Comparison of ENCODE assay signal across 2 cellular contexts in genomic region chr17:750431-751037, GRCh38.
TF ChIP-seq lines count a peak whose summit lies in the region.

No MANE protein-coding gene starts in this region.

TF ChIP-seq in SK-N-SH, 30 proteins besides CTCF, POLR2A, EP300 and RAD21:
- TF ChIP-seq TEAD4 (IDR thresholded peaks at IDR 0.05; ENCODE audit: borderline replicate concordance, insufficient read depth) (no peak), JUND (IDR thresholded peaks at IDR 0.05) (no peak), FOXM1 (IDR thresholded peaks at IDR 0.05; ENCODE audit: low read depth) (no peak), RFX5 (IDR thresholded peaks at IDR 0.05; ENCODE audit: low read length) (no peak), ELF1 (IDR thresholded peaks at IDR 0.05) (no peak), YY1 (IDR thresholded peaks at IDR 0.05; ENCODE audit: low read depth) (no peak), MAX (IDR thresholded peaks at IDR 0.05; ENCODE audit: low read depth) (no peak), REST (IDR thresholded peaks at IDR 0.05; ENCODE audit: low read depth, low read length) (no peak), FOSL2 (IDR thresholded peaks at IDR 0.05; ENCODE audit: borderline replicate concordance, low read depth) (no peak), RCOR1 (IDR thresholded peaks at IDR 0.05; ENCODE audit: low read length) (no peak), GABPA (IDR thresholded peaks at IDR 0.05; ENCODE audit: low read depth) (no peak), TCF12 (IDR thresholded peaks at IDR 0.05) (no peak), TAF1 (IDR thresholded peaks at IDR 0.05; ENCODE audit: borderline replicate concordance, low read depth, low read length) (no peak), SIN3A (IDR thresholded peaks at IDR 0.05; ENCODE audit: borderline replicate concordance, low read depth, low read length) (no peak), USF2 (IDR thresholded peaks at IDR 0.05; ENCODE audit: borderline replicate concordance, low read depth, low read length) (no peak), EZH2phosphoT487 (IDR thresholded peaks at IDR 0.05; ENCODE audit: borderline replicate concordance, low read depth) (no peak), FOXJ3 (CRISPR knock-in tag; IDR thresholded peaks at IDR 0.05) (no peak)

TF ChIP-seq in SK-N-SH treated with all-trans-retinoic acid at 6 μM for 48 hours, 23 proteins besides CTCF, POLR2A, EP300 and RAD21:
- TF ChIP-seq ARNTL (CRISPR knock-in tag; IDR thresholded peaks at IDR 0.05; ENCODE audit: borderline replicate concordance, low read depth) (no peak), TOX (CRISPR knock-in tag; IDR thresholded peaks at IDR 0.05; ENCODE audit: borderline replicate concordance) (no peak), SNAI2 (CRISPR knock-in tag; IDR thresholded peaks at IDR 0.05) (no peak), ZFP30 (CRISPR knock-in tag; IDR thresholded peaks at IDR 0.05) (no peak), ZNF70 (CRISPR knock-in tag; IDR thresholded peaks at IDR 0.05) (no peak), POU6F1 (CRISPR knock-in tag; IDR thresholded peaks at IDR 0.05; ENCODE audit: borderline replicate concordance, low read depth) (no peak), ZC3H10 (CRISPR knock-in tag; IDR thresholded peaks at IDR 0.05) (no peak), OSR1 (CRISPR knock-in tag; IDR thresholded peaks at IDR 0.05) (no peak), TCF4 (CRISPR knock-in tag; IDR thresholded peaks at IDR 0.05; ENCODE audit: borderline replicate concordance) (no peak), TSHZ2 (CRISPR knock-in tag; IDR thresholded peaks at IDR 0.05) (no peak), ZNF565 (CRISPR knock-in tag; conservative IDR thresholded peaks at IDR 0.05; ENCODE audit: low read depth) (no peak), GLIS3 (CRISPR knock-in tag; IDR thresholded peaks at IDR 0.05) (no peak), ESRRG (CRISPR knock-in tag; IDR thresholded peaks at IDR 0.05) (no peak), CREB5 (CRISPR knock-in tag; IDR thresholded peaks at IDR 0.05; ENCODE audit: low read depth) (no peak), CSDC2 (CRISPR knock-in tag; IDR thresholded peaks at IDR 0.05) (no peak), PATZ1 (CRISPR knock-in tag; IDR thresholded peaks at IDR 0.05; ENCODE audit: borderline replicate concordance) (no peak), ZNF8 (CRISPR knock-in tag; IDR thresholded peaks at IDR 0.05) (no peak), ISL1 (CRISPR knock-in tag; IDR thresholded peaks at IDR 0.05) (no peak), CSRNP3 (CRISPR knock-in tag; IDR thresholded peaks at IDR 0.05) (no peak), PPARA (CRISPR knock-in tag; IDR thresholded peaks at IDR 0.05; ENCODE audit: borderline replicate concordance) (no peak)
TF ChIP-seq in SK-N-SH treated with all-trans-retinoic acid at 6 μM for 48 hours: peak in this region for 0.
